Comparison of ENCODE assay signal across 13 cellular contexts in genomic region chr1:198176179-198176578, GRCh38. TPM values are rescaled to one million over a fixed set of nuclear protein-coding genes. Genes with fewer than 3 reads are reported as not detected.
DNase-seq lines count a peak whose midpoint lies in the region; ATAC-seq lines count a peak whose summit lies in the region.
"Had no signal": no experiment of that assay in that cellular context is flagged by ENCODE, and none has a peak within 500 bp of the region (broad histone marks: within the 10 kb centered on the region; RNA-seq: fewer than 3 reads in every experiment).

No MANE protein-coding gene starts in this region.

- peak overlapping the region; percentile 71 for H3K27ac Mint-ChIP-seq in activated CD4-positive, alpha-beta T cell treated with anti-CD3 and anti-CD28 coated beads, Interleukin-2, amount 10 ng/mL, durations not matched to agents 7 days and 5 days
- peak overlapping the region; percentile 90 for H3K27ac Mint-ChIP-seq in activated naive CD8-positive, alpha-beta T cell
- H3K27ac Mint-ChIP-seq in stimulated activated memory B cell treated with anti-CD40 and anti-IgM and Interleukin-4, amounts not matched to agents 10 μg/mL and 1 μg/mL and 100 μg/mL, for 72 hours, result peak overlapping the region; percentile 5

- no peaks in the 10 kb centered on the region for H3K27me3 Mint-ChIP-seq in activated CD4-positive, alpha-beta T cell treated with anti-CD3 and anti-CD28 coated beads, Interleukin-2, amount 10 ng/mL, durations not matched to agents 7 days and 5 days
- no peaks in the 10 kb centered on the region for H3K27me3 Mint-ChIP-seq in activated naive CD8-positive, alpha-beta T cell
- H3K27me3 Mint-ChIP-seq in stimulated activated memory B cell treated with anti-CD40 and anti-IgM and Interleukin-4, amounts not matched to agents 10 μg/mL and 1 μg/mL and 100 μg/mL, for 72 hours, result no peaks in the 10 kb centered on the region

- ATAC-seq in HG03039 (IDR thresholded peaks at IDR 0.05; ENCODE audit: unreplicated experiment) (peak; percentile 8), HG03139 (IDR thresholded peaks at IDR 0.05; ENCODE audit: unreplicated experiment) (no peak)
- ATAC-seq in stimulated activated memory B cell treated with anti-CD40 and anti-IgM and Interleukin-4, amounts not matched to agents 10 μg/mL and 1 μg/mL and 100 μg/mL, for 72 hours, result no peak

- H3K9me3 Mint-ChIP-seq in activated CD4-positive, alpha-beta T cell treated with anti-CD3 and anti-CD28 coated beads, Interleukin-2, amount 10 ng/mL, durations not matched to agents 7 days and 5 days, result peaks cover 3% of the 10 kb centered on the region
- H3K9me3 Mint-ChIP-seq in activated naive CD8-positive, alpha-beta T cell (ENCODE audit: low read depth), result no peaks in the 10 kb centered on the region
- H3K9me3 Mint-ChIP-seq in stimulated activated memory B cell treated with anti-CD40 and anti-IgM and Interleukin-4, amounts not matched to agents 10 μg/mL and 1 μg/mL and 100 μg/mL, for 72 hours, result no peaks in the 10 kb centered on the region

- peak overlapping the region; percentile 25 for H3K4me3 Mint-ChIP-seq in activated CD4-positive, alpha-beta T cell treated with anti-CD3 and anti-CD28 coated beads, Interleukin-2, amount 10 ng/mL, durations not matched to agents 7 days and 5 days
- H3K4me3 Mint-ChIP-seq in activated naive CD8-positive, alpha-beta T cell, result peak overlapping the region; percentile 27
- H3K4me3 Mint-ChIP-seq in stimulated activated memory B cell treated with anti-CD40 and anti-IgM and Interleukin-4, amounts not matched to agents 10 μg/mL and 1 μg/mL and 100 μg/mL, for 72 hours, result no peak overlapping the region

- DNase-seq in activated CD4-positive, alpha-beta T cell treated with anti-CD3 and anti-CD28 coated beads, Interleukin-2, amount 10 ng/mL, durations not matched to agents 7 days and 5 days, result no peak
- no peak for DNase-seq in activated CD4-positive, alpha-beta T cell treated with anti-CD3 and anti-CD28 coated beads, Interleukin-2, amount 50 U/mL, for 4 hours
- DNase-seq in islet precursor cell (no peak), AML-193 (lab: John Stamatoyannopoulos, UW) (no peak)
- DNase-seq: effector CD4-positive, alpha-beta T cell; hypothalamus; MM.1S; NCI-H69; stimulated activated CD4-positive, alpha-beta T cell treated with anti-CD3 and anti-CD28 coated beads, Interleukin-12 subunit alpha, Interleukin-12 subunit beta, amount 100 ng/mL, for 4 hours had no signal

- POLR2A ChIA-PET in activated CD4-positive, alpha-beta T cell treated with anti-CD3 and anti-CD28 coated beads, Interleukin-2, amount 10 ng/mL, durations not matched to agents 7 days and 5 days (lab: Charles Lee), result no interaction called here

- peaks cover 2% of the 10 kb centered on the region for H3K36me3 Mint-ChIP-seq in activated CD4-positive, alpha-beta T cell treated with anti-CD3 and anti-CD28 coated beads, Interleukin-2, amount 10 ng/mL, durations not matched to agents 7 days and 5 days (ENCODE audit: low read depth)
- H3K36me3 Mint-ChIP-seq in activated naive CD8-positive, alpha-beta T cell, result no peaks in the 10 kb centered on the region
- H3K36me3 Mint-ChIP-seq in stimulated activated memory B cell treated with anti-CD40 and anti-IgM and Interleukin-4, amounts not matched to agents 10 μg/mL and 1 μg/mL and 100 μg/mL, for 72 hours, result no peaks in the 10 kb centered on the region

- CTCF ChIA-PET in activated CD4-positive, alpha-beta T cell treated with anti-CD3 and anti-CD28 coated beads, Interleukin-2, amount 10 ng/mL, durations not matched to agents 7 days and 5 days (lab: Charles Lee), result interaction anchor here (1.5 to 1.7 kb wide), 2 partner anchors 11 to 20 kb away, joined by 4 to 5 read pairs; partner anchors contain the start of gene NEK7

- peaks cover 87% of the 10 kb centered on the region for H3K4me1 Mint-ChIP-seq in activated CD4-positive, alpha-beta T cell treated with anti-CD3 and anti-CD28 coated beads, Interleukin-2, amount 10 ng/mL, durations not matched to agents 7 days and 5 days
- H3K4me1 Mint-ChIP-seq in activated naive CD8-positive, alpha-beta T cell (ENCODE audit: low read depth), result peaks cover 93% of the 10 kb centered on the region
- H3K4me1 Mint-ChIP-seq in stimulated activated memory B cell treated with anti-CD40 and anti-IgM and Interleukin-4, amounts not matched to agents 10 μg/mL and 1 μg/mL and 100 μg/mL, for 72 hours, result peaks cover 83% of the 10 kb centered on the region

RNA-seq across cellular contexts. Expression of gene NEK7, which starts 19.4 kb away (rescaled TPM):
- total RNA-seq in activated CD4-positive, alpha-beta T cell treated with anti-CD3 and anti-CD28 coated beads, Interleukin-2, amount 10 ng/mL, durations not matched to agents 7 days and 5 days, result 10 to 100 TPM; 49.1 to 49.3 TPM

Comparison
In these comparisons a context has a peak if more than half of its experiments do, and no peak if none do; other contexts are left out.
1. H3K27ac Mint-ChIP-seq: peak in every context shown above with its lines; median percentile 90 in activated naive CD8-positive, alpha-beta T cell; 71 in activated CD4-positive, alpha-beta T cell treated with anti-CD3 and anti-CD28 coated beads, Interleukin-2, amount 10 ng/mL, durations not matched to agents 7 days and 5 days; 5 in stimulated activated memory B cell treated with anti-CD40 and anti-IgM and Interleukin-4, amounts not matched to agents 10 μg/mL and 1 μg/mL and 100 μg/mL, for 72 hours.